In the genomic region with DNA sequence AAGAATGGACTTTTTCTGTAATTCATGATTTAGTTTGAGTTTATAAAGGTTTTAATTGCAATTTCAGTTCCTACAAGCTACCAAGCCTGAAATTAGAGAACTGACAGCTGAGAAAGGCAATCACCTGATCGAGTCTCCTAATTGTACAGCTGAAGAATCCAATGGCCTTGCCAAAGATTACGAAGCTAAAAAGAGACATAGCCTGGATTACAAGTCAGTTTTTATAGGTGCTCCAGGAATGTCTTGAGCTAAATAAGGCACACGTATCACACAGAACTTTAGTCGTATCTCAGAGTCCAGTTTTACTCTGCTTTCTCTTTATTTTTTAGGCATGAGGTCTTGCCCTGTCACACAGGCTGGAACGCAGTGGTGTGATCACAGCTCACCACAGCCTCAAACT, we compare ENCODE assay signal across 25 cellular contexts.
"Had no signal": no experiment of that assay in that cellular context is flagged by ENCODE, and none has a peak within 500 bp of the region (broad histone marks: within the 10 kb centered on the region; RNA-seq: fewer than 3 reads in every experiment).

No MANE protein-coding gene starts in this region.

- H3K27ac ChIP-seq: lower lobe of right lung, neural progenitor cell, neutrophil, parathyroid adenoma, right atrium auricular region, spleen, thyroid gland, transverse colon, vagina had no signal

- H3K9ac ChIP-seq: neural progenitor cell, parathyroid adenoma had no signal

- H3K27me3 ChIP-seq: neural progenitor cell, neutrophil, right atrium auricular region, spleen, thyroid gland, transverse colon, upper lobe of left lung, vagina had no signal

- H3K4me3 ChIP-seq: lower lobe of right lung, neural progenitor cell, right atrium auricular region, spleen, thyroid gland, transverse colon, upper lobe of left lung, vagina had no signal

- ATAC-seq: left cardiac atrium; left lobe of liver; natural killer cell; sciatic nerve; stimulated activated effector memory CD8-positive, alpha-beta T cell treated with anti-CD3 and anti-CD28 coated beads, Interleukin-12 subunit alpha, Interleukin-12 subunit beta, amount 100 ng/mL, for 72 hours had no signal

- H3K36me3 ChIP-seq: neural progenitor cell had no signal

- H3K9me3 ChIP-seq: lower lobe of right lung, neutrophil, right atrium auricular region, spleen, thyroid gland, transverse colon, upper lobe of left lung, vagina had no signal

- DNase-seq: hippocampal formation; kidney glomerular epithelial cell; left cardiac atrium; lower lobe of right lung; mammary epithelial cell; mesenchymal stem cell; naive B cell; natural killer cell; nephron progenitor cell; occipital lobe; small intestine; spleen; stimulated activated CD4-positive, alpha-beta T cell treated with anti-CD3 and anti-CD28 coated beads, Interleukin-4, amount 100 ng/mL, for 24 hours; substantia nigra; thyroid gland; transverse colon; upper lobe of left lung had no signal

- H3K4me1 ChIP-seq: parathyroid adenoma had no signal
